In genomic region chr6:166959906-166960608, GRCh38 we compare ENCODE assay signal across 12 cellular contexts. TPM values are rescaled to one million over a fixed set of nuclear protein-coding genes. Genes with fewer than 3 reads are reported as not detected.
DNase-seq lines count a peak whose midpoint lies in the region; ATAC-seq and TF ChIP-seq lines count a peak whose summit lies in the region.
"Had no signal": no experiment of that assay in that cellular context is flagged by ENCODE, and none has a peak within 500 bp of the region (broad histone marks: within the 10 kb centered on the region; RNA-seq: fewer than 3 reads in every experiment).

No MANE protein-coding gene starts in this region.

- H4K12ac ChIP-seq in trophoblast cell (ENCODE audit: low read depth, low read length): no peak overlapping the region

- peaks cover 4% of the 10 kb centered on the region for H3K79me1 ChIP-seq in trophoblast cell (ENCODE audit: low read length)

- no peak overlapping the region for H3K23ac ChIP-seq in trophoblast cell (ENCODE audit: low read length)

- no peak for ATAC-seq in DND-41 (ENCODE audit: insufficient read depth, low read depth)
- no peak for ATAC-seq in HG03520 (IDR thresholded peaks at IDR 0.05; ENCODE audit: unreplicated experiment)

- H4K8ac ChIP-seq in trophoblast cell (ENCODE audit: low read depth, low read length): no peak overlapping the region

- H3K9ac ChIP-seq in DND-41 (ENCODE audit: low read depth, low read length): peak overlapping the region; percentile 39
- H3K9ac ChIP-seq in trophoblast cell (ENCODE audit: low read length): no peak overlapping the region
- H3K9ac ChIP-seq: KMS-11 had no signal

- H3K36me3 ChIP-seq in DND-41 (ENCODE audit: insufficient read depth, low read length): no peaks in the 10 kb centered on the region
- no peaks in the 10 kb centered on the region for H3K36me3 ChIP-seq in trophoblast cell (ENCODE audit: control insufficient read depth in 1 of 2, insufficient read depth in 2 of 2, low read length in 2 of 2)

- no peak overlapping the region for H3K18ac ChIP-seq in trophoblast cell (ENCODE audit: low read length)

- H3K4me3 ChIP-seq in DND-41 (ENCODE audit: low read depth in 1 of 2, low read length in 2 of 2) (peak overlapping the region in 1 of 2 experiments; percentile 51; a peak in 1 of 4 replicates), trophoblast cell (ENCODE audit: low read depth, low read length) (no peak overlapping the region), foreskin fibroblast (ENCODE audit: low read depth in 1 of 2, low read length in 2 of 2) (no peak overlapping the region)

- H3K4ac ChIP-seq in trophoblast cell (ENCODE audit: low read depth, low read length): no peak overlapping the region

- peaks cover 45% of the 10 kb centered on the region for H3K4me1 ChIP-seq in DND-41 (ENCODE audit: insufficient read depth, low read length)
- H3K4me1 ChIP-seq in trophoblast cell (ENCODE audit: control insufficient read depth in 1 of 2, insufficient read depth in 2 of 2, low read length in 2 of 2): peaks cover 9 to 13% of the 10 kb centered on the region in 2 experiments

- peak overlapping the region; percentile 79 for H3K27ac ChIP-seq in DND-41 (ENCODE audit: low read length)
- H3K27ac ChIP-seq in trophoblast cell (ENCODE audit: low read depth, low read length): no peak overlapping the region
- H3K27ac ChIP-seq: KMS-11 had no signal

- peak overlapping the region; percentile 61; the same call in 1 of the 2 replicates for H2AFZ ChIP-seq in DND-41 (ENCODE audit: low read depth, low read length)
- H2AFZ ChIP-seq in trophoblast cell (ENCODE audit: insufficient read depth, low read length, poor library complexity): no peak overlapping the region

- no peak overlapping the region for H3K4me3 Mint-ChIP-seq in nephron progenitor cell

- peaks cover 41% of the 10 kb centered on the region for H3K4me1 Mint-ChIP-seq in nephron progenitor cell

- DNase-seq in DND-41 (no peak), MV-4-11 (lab: John Stamatoyannopoulos, UW) (peak; percentile 35), dermis blood vessel endothelial cell (peak; percentile 54), nephron progenitor cell (no peak), trophoblast cell (no peak), GM13977 (ENCODE audit: low spot score) (no peak), foreskin fibroblast (no peak)
- DNase-seq: Right ventricle myocardium superior had no signal

- no peak overlapping the region for H4K91ac ChIP-seq in trophoblast cell (ENCODE audit: low read depth, low read length)

- peaks cover 23% of the 10 kb centered on the region for H3K27me3 Mint-ChIP-seq in nephron progenitor cell (ENCODE audit: low read depth, poor library complexity)

- no CpG with 5 or more reads among the region's 9 CpGs for WGBS in trophoblast cell (ENCODE audit: extremely low coverage, insufficient coverage, insufficient read length)

- no peaks in the 10 kb centered on the region for H3K27me3 ChIP-seq in DND-41 (ENCODE audit: insufficient read depth, low read length, poor library complexity)
- no peaks in the 10 kb centered on the region for H3K27me3 ChIP-seq in trophoblast cell (ENCODE audit: insufficient read depth, low read length)

- peaks cover 28% of the 10 kb centered on the region for H3K9me3 Mint-ChIP-seq in nephron progenitor cell

- H3K36me3 Mint-ChIP-seq in nephron progenitor cell (ENCODE audit: low read depth): peaks cover 17% of the 10 kb centered on the region
- H3K36me3 Mint-ChIP-seq: type B pancreatic cell had no signal

- H3K14ac ChIP-seq in trophoblast cell (ENCODE audit: low read length): no peak overlapping the region

- 0 out of 2 replicates have a peak, but pooled peaks cover 5% of the 10 kb centered on the region for H4K20me1 ChIP-seq in DND-41 (ENCODE audit: insufficient read depth, low read length)

- no peak for TF ChIP-seq CTCF in DND-41 (IDR thresholded peaks at IDR 0.05; ENCODE audit: borderline replicate concordance, extremely low read depth, low read length, poor library complexity, severe bottlenecking)
- TF ChIP-seq CTCF in nephron progenitor cell (IDR thresholded peaks at IDR 0.05): no peak
- no peak for TF ChIP-seq CTCF in GM13977 (IDR thresholded peaks at IDR 0.05; ENCODE audit: extremely low read depth, insufficient read depth, missing control alignments)
- no peak for TF ChIP-seq CTCF in foreskin fibroblast (IDR thresholded peaks at IDR 0.05; ENCODE audit: low read depth, low read length)

- peak overlapping the region; percentile 80 for H3K27ac Mint-ChIP-seq in nephron progenitor cell
- H3K27ac Mint-ChIP-seq: progenitor cell of endocrine pancreas had no signal

- H2BK12ac ChIP-seq in trophoblast cell (ENCODE audit: low read length): no peak overlapping the region

- H2BK120ac ChIP-seq in trophoblast cell (ENCODE audit: insufficient read depth, low read length, poor library complexity): no peak overlapping the region

- no peaks in the 10 kb centered on the region for H3K9me3 ChIP-seq in DND-41 (ENCODE audit: insufficient read depth, low read length, severe bottlenecking)
- H3K9me3 ChIP-seq in trophoblast cell (ENCODE audit: insufficient read depth, low read depth, low read length): peaks cover 4% of the 10 kb centered on the region

- H3K79me2 ChIP-seq in DND-41 (ENCODE audit: insufficient read depth, low read length) (peaks cover 9% of the 10 kb centered on the region), trophoblast cell (ENCODE audit: control insufficient read depth, insufficient read depth, low read length, poor library complexity) (peaks cover 4% of the 10 kb centered on the region)

- H2BK5ac ChIP-seq in trophoblast cell (ENCODE audit: low read depth, low read length, poor library complexity): no peak overlapping the region

- in situ Hi-C loops in GM13977 (cut with MboI; ENCODE audit: low pct_unique_long_range_greater_than_20kb, low sequenced_read_pairs, unreplicated experiment): loop anchor here (25.0 kb wide), 1 partner anchor 173 kb away; no protein-coding TSS in a partner anchor

- peak overlapping the region; percentile 69 for H3K4me2 ChIP-seq in DND-41 (ENCODE audit: insufficient read depth, low read length)
- no peak overlapping the region for H3K4me2 ChIP-seq in trophoblast cell (ENCODE audit: low read length)
- H3K4me2 ChIP-seq: KMS-11 had no signal

- H2AK5ac ChIP-seq in trophoblast cell (ENCODE audit: low read length): no peak overlapping the region

RNA-seq across cellular contexts. Expression of gene RNASET2, which starts 3.7 kb away (rescaled TPM):
- 8.9 and 12.6 TPM in 2 replicates for total RNA-seq in dermis blood vessel endothelial cell
- polyA plus RNA-seq in trophoblast cell (2013): 10.8 and 11.8 TPM in 2 replicates

RNA-seq across cellular contexts. Expression of gene CEP43, which starts 39.1 kb away (rescaled TPM):
- 14.3 and 15.7 TPM in 2 replicates for total RNA-seq in dermis blood vessel endothelial cell
- 12.1 and 12.8 TPM in 2 replicates for polyA plus RNA-seq in trophoblast cell (2013)

Comparison
In these comparisons a context has a peak if more than half of its experiments do, and no peak if none do; other contexts are left out.
1. DNase-seq: peak in MV-4-11 (single experiment) and dermis blood vessel endothelial cell (single experiment); none in DND-41 (single experiment), nephron progenitor cell (single experiment), trophoblast cell (0 of 2), GM13977 (single experiment) and foreskin fibroblast (0 of 2).